Comparison of ENCODE assay signal across 21 cellular contexts in genomic region chr6:69370763-69371162, GRCh38.
DNase-seq lines count a peak whose midpoint lies in the region; ATAC-seq and TF ChIP-seq lines count a peak whose summit lies in the region.
"Had no signal": no experiment of that assay in that cellular context is flagged by ENCODE, and none has a peak within 500 bp of the region (broad histone marks: within the 10 kb centered on the region; RNA-seq: fewer than 3 reads in every experiment).

No MANE protein-coding gene starts in this region.

- H3K36me3 ChIP-seq in right atrium auricular region, result no peaks in the 10 kb centered on the region
- no peaks in the 10 kb centered on the region for H3K36me3 ChIP-seq in CD4-positive, alpha-beta memory T cell (ENCODE audit: insufficient read depth, low read length)
- H3K36me3 ChIP-seq: SJSA1 had no signal

- no peaks in the 10 kb centered on the region for H3K9me3 ChIP-seq in right atrium auricular region
- H3K9me3 ChIP-seq in CD4-positive, alpha-beta memory T cell (ENCODE audit: control insufficient read depth in 1 of 2, low read length in 2 of 2), result no peaks in the 10 kb centered on the region
- H3K9me3 ChIP-seq: SJSA1 had no signal

- H3K27ac ChIP-seq in right atrium auricular region (no peak overlapping the region), caudate nucleus (ENCODE audit: low read depth, low read length) (peak overlapping the region; percentile 39)
- H3K27ac ChIP-seq in CD4-positive, alpha-beta memory T cell (ENCODE audit: low read depth, low read length), result no peak overlapping the region
- H3K27ac ChIP-seq: SJSA1 had no signal

- no peaks in the 10 kb centered on the region for H3K4me1 Mint-ChIP-seq in CD4-positive, alpha-beta memory T cell
- H3K4me1 Mint-ChIP-seq: CD14-positive monocyte, IgD-negative memory B cell had no signal

- intact Hi-C loops in Right ventricle myocardium inferior (cut with DNase I), result loop anchor here (5.0 to 10.0 kb wide), 2 partner anchors 233 to 396 kb away; no protein-coding TSS in a partner anchor
- intact Hi-C loops in left cardiac atrium (cut with DNase I), result no loop called here
- intact Hi-C loops in CD4-positive, alpha-beta memory T cell (cut with micrococcal nuclease), result no loop called here

- POLR2A ChIA-PET in CD4-positive, alpha-beta memory T cell (lab: Charles Lee; ENCODE audit: partially characterized antibody), result no interaction called here

- no peak overlapping the region for H3K27ac Mint-ChIP-seq in CD4-positive, alpha-beta memory T cell
- H3K27ac Mint-ChIP-seq: CD14-positive monocyte, HFFc6 had no signal

- no peak for DNase-seq in Right ventricle myocardium inferior (ENCODE audit: missing footprints)
- no peak for DNase-seq in right atrium auricular region (ENCODE audit: low spot score)
- DNase-seq in caudate nucleus (lab: John Stamatoyannopoulos, UW), result peak in 28 of 61 donors; percentile 0 to 69 (median 16)
- DNase-seq in left cardiac atrium, result peak; percentile 23
- no peak for DNase-seq in SW480 (ENCODE audit: low spot score)
- DNase-seq in RPMI8226, result no peak
- DNase-seq in CD4-positive, alpha-beta memory T cell, result no peak
- DNase-seq: AML-193; EL; H7; HFFc6; MV-4-11; NCI-H1105 treated with DMSO at 0.1 percent for 48 hours; NCI-H1694 treated with DMSO at 0.1 percent for 48 hours; NCI-H2081 treated with DMSO at 0.1 percent for 48 hours; NCI-H510A; NK-92 treated with Interleukin-12 subunit alpha and Interleukin-12 subunit beta, amount 100 ng/mL, for 24 hours had no signal

- H3K36me3 Mint-ChIP-seq in CD4-positive, alpha-beta memory T cell, result no peaks in the 10 kb centered on the region
- H3K36me3 Mint-ChIP-seq: CD14-positive monocyte had no signal

- no peak overlapping the region for H3K4me3 ChIP-seq in right atrium auricular region
- H3K4me3 ChIP-seq in CD4-positive, alpha-beta memory T cell (ENCODE audit: low read length in 2 of 2), result no peak overlapping the region
- H3K4me3 ChIP-seq: SJSA1 had no signal

- ATAC-seq in Right ventricle myocardium inferior, result peak; percentile 82
- ATAC-seq in left cardiac atrium, result peak; percentile 61 to 65
- ATAC-seq: Panc1 had no signal

- H3K27me3 Mint-ChIP-seq in CD4-positive, alpha-beta memory T cell, result no peaks in the 10 kb centered on the region
- H3K27me3 Mint-ChIP-seq: IgD-negative memory B cell had no signal

- H3K4me3 Mint-ChIP-seq in CD4-positive, alpha-beta memory T cell, result no peak overlapping the region
- H3K4me3 Mint-ChIP-seq: CD14-positive monocyte, HFFc6, IgD-negative memory B cell had no signal

- CTCF ChIA-PET in CD4-positive, alpha-beta memory T cell (lab: Charles Lee; ENCODE audit: partially characterized antibody), result no interaction called here

- H3K27me3 ChIP-seq in right atrium auricular region, result no peaks in the 10 kb centered on the region
- no peaks in the 10 kb centered on the region for H3K27me3 ChIP-seq in CD4-positive, alpha-beta memory T cell (ENCODE audit: insufficient read depth, low read length)
- H3K27me3 ChIP-seq: SJSA1 had no signal

- no peak for TF ChIP-seq CTCF in right atrium auricular region (IDR thresholded peaks at IDR 0.05)

- H3K9me3 Mint-ChIP-seq in CD4-positive, alpha-beta memory T cell, result peaks cover 0 to 3% (median 0%) of the 10 kb centered on the region in 8 donors
- H3K9me3 Mint-ChIP-seq: IgD-negative memory B cell had no signal

- H3K4me1 ChIP-seq in right atrium auricular region, result no peaks in the 10 kb centered on the region
- no peaks in the 10 kb centered on the region for H3K4me1 ChIP-seq in CD4-positive, alpha-beta memory T cell (ENCODE audit: insufficient read depth, low read length)
- H3K4me1 ChIP-seq: SJSA1 had no signal
